Comparison of ENCODE assay signal across 1 cellular context in the genomic region with DNA sequence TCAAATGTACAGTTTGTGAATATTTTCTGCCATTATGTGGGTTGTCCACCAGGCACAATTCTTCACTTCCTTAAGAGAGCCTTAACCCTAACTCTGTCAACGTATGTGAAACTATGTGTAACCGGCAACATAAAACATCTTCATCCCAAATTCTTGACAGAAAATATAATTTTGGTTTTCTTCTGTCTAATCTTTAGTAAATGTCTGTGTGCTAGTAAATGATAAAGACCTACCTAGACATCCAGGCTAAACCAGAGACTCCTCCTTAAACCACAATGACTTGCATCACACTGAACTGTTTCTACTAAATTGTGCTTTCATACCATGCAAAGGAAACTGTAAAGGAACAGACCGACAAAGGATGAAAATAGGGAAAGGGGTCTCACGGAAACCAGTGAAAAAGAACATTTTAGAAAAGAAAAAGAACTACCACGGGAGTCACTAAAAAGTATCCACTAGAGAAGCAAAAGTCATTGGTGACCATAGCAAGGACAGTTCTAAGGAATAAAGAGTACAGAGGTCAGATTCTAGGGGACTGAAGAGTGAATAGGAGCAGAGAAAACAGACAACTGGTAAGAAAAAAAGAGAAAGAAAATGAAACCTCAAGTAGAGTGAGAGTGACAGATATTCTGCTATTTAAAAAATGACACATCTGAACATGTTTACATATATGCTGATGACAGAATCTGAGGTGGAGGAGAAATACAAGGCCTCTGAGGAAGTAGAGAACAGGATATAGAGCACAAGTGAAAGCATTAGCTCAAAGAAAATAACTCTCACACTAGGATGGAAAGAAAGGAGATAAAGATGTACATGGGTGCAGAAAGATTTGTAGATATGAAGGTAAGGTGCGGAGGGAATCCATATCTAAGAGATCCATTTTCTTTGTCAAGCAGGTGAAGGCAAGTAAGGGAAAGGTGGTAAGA.
TF ChIP-seq lines count a peak whose summit lies in the region.

No MANE protein-coding gene starts in this region.

TF ChIP-seq in K562, 482 proteins besides CTCF, POLR2A, EP300 and RAD21 (continued from another document and continues in another):
- TF ChIP-seq CEBPZ (IDR thresholded peaks at IDR 0.05; ENCODE audit: borderline replicate concordance, low read depth, low read length), result no peak
- no peak for TF ChIP-seq ZNF696 (CRISPR knock-in tag; conservative IDR thresholded peaks at IDR 0.05)
- peak; percentile 94 for TF ChIP-seq TAL1 (IDR thresholded peaks at IDR 0.05)
- TF ChIP-seq SNIP1 (IDR thresholded peaks at IDR 0.05; ENCODE audit: low read depth), result no peak
- TF ChIP-seq ARID2 (IDR thresholded peaks at IDR 0.05), result 0 out of 2 replicates have a peak, but pooled peaks have one; percentile 12
- no peak for TF ChIP-seq RBM25 (IDR thresholded peaks at IDR 0.05; ENCODE audit: low read depth, low read length, severe bottlenecking)
- TF ChIP-seq ZEB2 (IDR thresholded peaks at IDR 0.05), result peak; percentile 91
- no peak for TF ChIP-seq TAF15 (IDR thresholded peaks at IDR 0.05; ENCODE audit: low read depth, low read length)
- TF ChIP-seq SPI1 (IDR thresholded peaks at IDR 0.05; ENCODE audit: borderline replicate concordance, low read depth, low read length), result no peak
- TF ChIP-seq GABPA (tag; conservative IDR thresholded peaks at IDR 0.05; ENCODE audit: low read depth), result peak; percentile 33
- no peak for TF ChIP-seq HSF4 (CRISPR knock-in tag; IDR thresholded peaks at IDR 0.05; ENCODE audit: borderline replicate concordance)
- TF ChIP-seq, protein P1, sequence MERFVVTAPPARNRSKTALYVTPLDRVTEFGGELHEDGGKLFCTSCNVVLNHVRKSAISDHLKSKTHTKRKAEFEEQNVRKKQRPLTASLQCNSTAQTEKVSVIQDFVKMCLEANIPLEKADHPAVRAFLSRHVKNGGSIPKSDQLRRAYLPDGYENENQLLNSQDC (CRISPR knock-in tag; IDR thresholded peaks at IDR 0.05), result no peak
- no peak for TF ChIP-seq SLC30A9 (CRISPR knock-in tag; IDR thresholded peaks at IDR 0.05)
- no peak for TF ChIP-seq NFYB (IDR thresholded peaks at IDR 0.05; ENCODE audit: extremely low read depth, insufficient read length)
- TF ChIP-seq PHF21A (IDR thresholded peaks at IDR 0.05; ENCODE audit: borderline replicate concordance, low read depth), result no peak
- TF ChIP-seq SETDB1 (IDR thresholded peaks at IDR 0.05; ENCODE audit: low read length), result no peak
- no peak for TF ChIP-seq LARP7 (IDR thresholded peaks at IDR 0.05)
- TF ChIP-seq ERF (CRISPR knock-in tag; IDR thresholded peaks at IDR 0.05), result no peak
- no peak for TF ChIP-seq ZNF124 (CRISPR knock-in tag; IDR thresholded peaks at IDR 0.05)
- no peak for TF ChIP-seq ATF1 (CRISPR knock-in tag; IDR thresholded peaks at IDR 0.05)
- TF ChIP-seq ATF1 (tag; IDR thresholded peaks at IDR 0.05), result peak; percentile 61; the same call in 1 of the 2 replicates
- no peak for TF ChIP-seq YBX1 (IDR thresholded peaks at IDR 0.05)
- TF ChIP-seq TRIM24 (IDR thresholded peaks at IDR 0.05), result peak; percentile 87 to 90
- TF ChIP-seq ZBTB33 (CRISPR knock-in tag; IDR thresholded peaks at IDR 0.05), result no peak
- TF ChIP-seq, protein P2, sequence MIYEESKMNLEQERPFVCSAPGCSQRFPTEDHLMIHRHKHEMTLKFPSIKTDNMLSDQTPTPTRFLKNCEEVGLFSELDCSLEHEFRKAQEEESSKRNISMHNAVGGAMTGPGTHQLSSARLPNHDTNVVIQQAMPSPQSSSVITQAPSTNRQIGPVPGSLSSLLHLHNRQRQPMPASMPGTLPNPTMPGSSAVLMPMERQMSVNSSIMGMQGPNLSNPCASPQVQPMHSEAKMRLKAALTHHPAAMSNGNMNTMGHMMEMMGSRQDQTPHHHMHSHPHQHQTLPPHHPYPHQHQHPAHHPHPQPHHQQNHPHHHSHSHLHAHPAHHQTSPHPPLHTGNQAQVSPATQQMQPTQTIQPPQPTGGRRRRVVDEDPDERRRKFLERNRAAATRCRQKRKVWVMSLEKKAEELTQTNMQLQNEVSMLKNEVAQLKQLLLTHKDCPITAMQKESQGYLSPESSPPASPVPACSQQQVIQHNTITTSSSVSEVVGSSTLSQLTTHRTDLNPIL (CRISPR knock-in tag; IDR thresholded peaks at IDR 0.05), result no peak
- peak; percentile 92 for TF ChIP-seq CBFA2T2 (conservative IDR thresholded peaks at IDR 0.05)
- TF ChIP-seq, protein P3, sequence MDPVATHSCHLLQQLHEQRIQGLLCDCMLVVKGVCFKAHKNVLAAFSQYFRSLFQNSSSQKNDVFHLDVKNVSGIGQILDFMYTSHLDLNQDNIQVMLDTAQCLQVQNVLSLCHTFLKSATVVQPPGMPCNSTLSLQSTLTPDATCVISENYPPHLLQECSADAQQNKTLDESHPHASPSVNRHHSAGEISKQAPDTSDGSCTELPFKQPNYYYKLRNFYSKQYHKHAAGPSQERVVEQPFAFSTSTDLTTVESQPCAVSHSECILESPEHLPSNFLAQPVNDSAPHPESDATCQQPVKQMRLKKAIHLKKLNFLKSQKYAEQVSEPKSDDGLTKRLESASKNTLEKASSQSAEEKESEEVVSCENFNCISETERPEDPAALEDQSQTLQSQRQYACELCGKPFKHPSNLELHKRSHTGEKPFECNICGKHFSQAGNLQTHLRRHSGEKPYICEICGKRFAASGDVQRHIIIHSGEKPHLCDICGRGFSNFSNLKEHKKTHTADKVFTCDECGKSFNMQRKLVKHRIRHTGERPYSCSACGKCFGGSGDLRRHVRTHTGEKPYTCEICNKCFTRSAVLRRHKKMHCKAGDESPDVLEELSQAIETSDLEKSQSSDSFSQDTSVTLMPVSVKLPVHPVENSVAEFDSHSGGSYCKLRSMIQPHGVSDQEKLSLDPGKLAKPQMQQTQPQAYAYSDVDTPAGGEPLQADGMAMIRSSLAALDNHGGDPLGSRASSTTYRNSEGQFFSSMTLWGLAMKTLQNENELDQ (CRISPR knock-in tag; IDR thresholded peaks at IDR 0.05; ENCODE audit: borderline replicate concordance), result no peak
- no peak; the same call in 1 of the 2 replicates for TF ChIP-seq TCF7L2 (IDR thresholded peaks at IDR 0.05; ENCODE audit: low read depth, low read length)
- TF ChIP-seq PHF8 (IDR thresholded peaks at IDR 0.05; ENCODE audit: borderline replicate concordance, low read length), result no peak
- TF ChIP-seq ARID1B (IDR thresholded peaks at IDR 0.05), result peak; percentile 98
- TF ChIP-seq NR2C1 (IDR thresholded peaks at IDR 0.05), result no peak
- TF ChIP-seq NR2C1 (tag; IDR thresholded peaks at IDR 0.05), result no peak
- TF ChIP-seq, protein P4, sequence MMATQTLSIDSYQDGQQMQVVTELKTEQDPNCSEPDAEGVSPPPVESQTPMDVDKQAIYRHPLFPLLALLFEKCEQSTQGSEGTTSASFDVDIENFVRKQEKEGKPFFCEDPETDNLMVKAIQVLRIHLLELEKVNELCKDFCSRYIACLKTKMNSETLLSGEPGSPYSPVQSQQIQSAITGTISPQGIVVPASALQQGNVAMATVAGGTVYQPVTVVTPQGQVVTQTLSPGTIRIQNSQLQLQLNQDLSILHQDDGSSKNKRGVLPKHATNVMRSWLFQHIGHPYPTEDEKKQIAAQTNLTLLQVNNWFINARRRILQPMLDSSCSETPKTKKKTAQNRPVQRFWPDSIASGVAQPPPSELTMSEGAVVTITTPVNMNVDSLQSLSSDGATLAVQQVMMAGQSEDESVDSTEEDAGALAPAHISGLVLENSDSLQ (IDR thresholded peaks at IDR 0.05), result peak; percentile 69
- TF ChIP-seq CBX3 (IDR thresholded peaks at IDR 0.05; ENCODE audit: borderline replicate concordance in 1 of 2, low read length in 2 of 2), result peak in 1 of 2 experiments; percentile 77; a peak in 2 of 3 replicates
- no peak for TF ChIP-seq RBM17 (IDR thresholded peaks at IDR 0.05; ENCODE audit: borderline replicate concordance, low read depth, low read length)
- TF ChIP-seq RFX5 (IDR thresholded peaks at IDR 0.05; ENCODE audit: low read depth, low read length), result no peak
- TF ChIP-seq MTA2 (IDR thresholded peaks at IDR 0.05; ENCODE audit: low read depth), result peak; percentile 90
- no peak for TF ChIP-seq SRSF3 (IDR thresholded peaks at IDR 0.05; ENCODE audit: insufficient read depth, low read length)
- TF ChIP-seq PHTF2 (CRISPR knock-in tag; IDR thresholded peaks at IDR 0.05), result no peak
- no peak for TF ChIP-seq SIN3B (IDR thresholded peaks at IDR 0.05; ENCODE audit: low read depth)
- TF ChIP-seq, protein P5, sequence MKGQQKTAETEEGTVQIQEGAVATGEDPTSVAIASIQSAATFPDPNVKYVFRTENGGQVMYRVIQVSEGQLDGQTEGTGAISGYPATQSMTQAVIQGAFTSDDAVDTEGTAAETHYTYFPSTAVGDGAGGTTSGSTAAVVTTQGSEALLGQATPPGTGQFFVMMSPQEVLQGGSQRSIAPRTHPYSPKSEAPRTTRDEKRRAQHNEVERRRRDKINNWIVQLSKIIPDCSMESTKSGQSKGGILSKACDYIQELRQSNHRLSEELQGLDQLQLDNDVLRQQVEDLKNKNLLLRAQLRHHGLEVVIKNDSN (CRISPR knock-in tag; IDR thresholded peaks at IDR 0.05), result no peak
- TF ChIP-seq, protein P6, sequence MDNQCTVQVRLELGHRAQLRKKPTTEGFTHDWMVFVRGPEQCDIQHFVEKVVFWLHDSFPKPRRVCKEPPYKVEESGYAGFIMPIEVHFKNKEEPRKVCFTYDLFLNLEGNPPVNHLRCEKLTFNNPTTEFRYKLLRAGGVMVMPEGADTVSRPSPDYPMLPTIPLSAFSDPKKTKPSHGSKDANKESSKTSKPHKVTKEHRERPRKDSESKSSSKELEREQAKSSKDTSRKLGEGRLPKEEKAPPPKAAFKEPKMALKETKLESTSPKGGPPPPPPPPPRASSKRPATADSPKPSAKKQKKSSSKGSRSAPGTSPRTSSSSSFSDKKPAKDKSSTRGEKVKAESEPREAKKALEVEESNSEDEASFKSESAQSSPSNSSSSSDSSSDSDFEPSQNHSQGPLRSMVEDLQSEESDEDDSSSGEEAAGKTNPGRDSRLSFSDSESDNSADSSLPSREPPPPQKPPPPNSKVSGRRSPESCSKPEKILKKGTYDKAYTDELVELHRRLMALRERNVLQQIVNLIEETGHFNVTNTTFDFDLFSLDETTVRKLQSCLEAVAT (IDR thresholded peaks at IDR 0.05), result peak; percentile 52 to 97
- TF ChIP-seq FOS (IDR thresholded peaks at IDR 0.05; ENCODE audit: extremely low read depth, insufficient read length), result no peak
- peak; percentile 96 for TF ChIP-seq PML (IDR thresholded peaks at IDR 0.05; ENCODE audit: low read length)
- no peak for TF ChIP-seq THAP7 (CRISPR knock-in tag; IDR thresholded peaks at IDR 0.05)
- no peak for TF ChIP-seq ZNF174 (CRISPR knock-in tag; IDR thresholded peaks at IDR 0.05)
- TF ChIP-seq ZKSCAN8 (CRISPR knock-in tag; IDR thresholded peaks at IDR 0.05), result no peak
- peak; percentile 96 for TF ChIP-seq TCF3 (CRISPR knock-in tag; IDR thresholded peaks at IDR 0.05)
- no peak for TF ChIP-seq TARDBP (IDR thresholded peaks at IDR 0.05)
- no peak for TF ChIP-seq ZNF79 (CRISPR knock-in tag; IDR thresholded peaks at IDR 0.05; ENCODE audit: low read depth)
- no peak for TF ChIP-seq PRMT5 (CRISPR knock-in tag; IDR thresholded peaks at IDR 0.05)
- TF ChIP-seq EWSR1 (IDR thresholded peaks at IDR 0.05; ENCODE audit: borderline replicate concordance, low read depth, partially characterized antibody), result no peak
- TF ChIP-seq GTF2B (IDR thresholded peaks at IDR 0.05; ENCODE audit: extremely low read depth, insufficient read length), result no peak
- TF ChIP-seq NCOA1 (IDR thresholded peaks at IDR 0.05; ENCODE audit: low read depth), result peak; percentile 85
